In the genomic region with DNA sequence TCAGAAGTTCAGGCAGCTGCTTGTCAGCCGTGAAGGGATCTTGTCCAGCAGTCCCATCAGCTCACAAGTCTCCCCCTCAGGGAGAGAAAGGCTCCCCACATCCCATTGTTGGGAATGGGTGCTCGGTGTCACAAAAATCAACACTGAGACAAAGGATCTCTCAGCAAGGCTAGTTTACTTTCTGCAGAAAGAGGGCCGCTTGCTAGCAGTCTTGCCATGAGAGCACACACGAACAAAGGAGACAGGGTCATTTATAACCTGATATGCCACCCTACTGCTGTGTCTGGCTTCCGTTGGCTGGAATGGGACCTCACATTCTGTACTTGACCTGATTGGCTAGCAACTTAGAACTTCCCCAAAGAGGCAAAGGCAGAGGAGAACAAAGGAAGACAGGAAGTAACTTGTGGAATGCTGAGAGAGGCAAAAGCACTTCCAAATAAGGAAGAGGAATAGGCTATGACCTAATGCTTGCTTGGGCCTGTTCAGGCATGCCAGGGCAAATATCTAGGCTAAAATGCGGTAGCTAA, we compare ENCODE assay signal across 8 cellular contexts. TPM values are rescaled to one million over a fixed set of nuclear protein-coding genes. Genes with fewer than 3 reads are reported as not detected.
DNase-seq lines count a peak whose midpoint lies in the region; ATAC-seq and TF ChIP-seq lines count a peak whose summit lies in the region.

No MANE protein-coding gene starts in this region.

- H3K27me3 ChIP-seq in thyroid gland = no peaks in the 10 kb centered on the region

- H3K9me3 ChIP-seq in thyroid gland = no peaks in the 10 kb centered on the region

- TF ChIP-seq CTCF in brain (conservative IDR thresholded peaks at IDR 0.05) (no peak), thyroid gland (IDR thresholded peaks at IDR 0.05) (no peak)

- H3K27me3 Mint-ChIP-seq in brain = peaks cover 9% of the 10 kb centered on the region

- H3K27ac ChIP-seq in thyroid gland = peak overlapping the region in 1 of 3 donors; percentile 63

- no peak overlapping the region for H3K4me3 ChIP-seq in thyroid gland (replicated peaks in 1 of 3)

- peak in 1 of 2 donors; percentile 23 for TF ChIP-seq POLR2A in thyroid gland (IDR thresholded peaks at IDR 0.05)

- 46 to 55% methylated on average over 6 of the region's 6 CpGs for whole genome bisulfite sequencing in thyroid gland, 2 donors

- peaks cover 2 to 21% (median 11%) of the 10 kb centered on the region in 5 experiments for H3K9me3 Mint-ChIP-seq in brain

- no peak for ATAC-seq in GM21529 (IDR thresholded peaks at IDR 0.05; ENCODE audit: unreplicated experiment)

- peak; percentile 77 for DNase-seq in G401 (ENCODE audit: low spot score)
- peak; percentile 10 for DNase-seq in NCI-H2171 (lab: John Stamatoyannopoulos, UW)
- DNase-seq in kidney glomerular epithelial cell (lab: John Stamatoyannopoulos, UW) = peak; percentile 98
- peak; percentile 21 to 36 for DNase-seq in thyroid gland
- no peak for DNase-seq in AML-193 (lab: John Stamatoyannopoulos, UW)
- no peak for DNase-seq in SKM-1 treated with dmso at 0.1 percent for 144 hours (lab: John Stamatoyannopoulos, UW; ENCODE audit: unreplicated experiment)

- H3K4me3 Mint-ChIP-seq in brain = peak overlapping the region; percentile 31 to 81 (median 74)

- no peaks in the 10 kb centered on the region for H3K36me3 Mint-ChIP-seq in brain

- no peaks in the 10 kb centered on the region for H3K36me3 ChIP-seq in thyroid gland

- intact Hi-C loops in thyroid gland (cut with DNase I) = no loop called here

- in situ Hi-C loops in G401 (cut with HindIII; ENCODE audit: low sequenced_read_pairs) = no loop called here

- H3K27ac Mint-ChIP-seq in brain = peak overlapping the region; percentile 94 to 99 (median 98)

- H3K4me1 Mint-ChIP-seq in brain = peaks cover 49% of the 10 kb centered on the region

- H3K4me1 ChIP-seq in thyroid gland = peaks cover 7 to 10% of the 10 kb centered on the region in 2 donors

RNA-seq across cellular contexts. Expression of a gene that starts 8.7 kb away (rescaled TPM):
- total RNA-seq in G401 (2014; rRNA removed; shearing (Covaris generic)) = 0.49 and 0.75 TPM in 2 replicates
- not detected for polyA plus RNA-seq in brain (ENCODE audit: insufficient read depth, low read depth, low replicate concordance)
- total RNA-seq in thyroid gland = not detected

RNA-seq across cellular contexts. Expression of a gene that starts 14.9 kb away (rescaled TPM):
- 0.47 TPM in 1 of 2 replicates, not detected in the other for total RNA-seq in G401 (2014; rRNA removed; shearing (Covaris generic))
- not detected for polyA plus RNA-seq in brain (ENCODE audit: insufficient read depth, low read depth, low replicate concordance)
- total RNA-seq in thyroid gland = not detected

Comparison
In these comparisons a context has a peak if more than half of its experiments do, and no peak if none do; other contexts are left out.
1. DNase-seq: peak in G401 (single experiment), NCI-H2171 (single experiment), kidney glomerular epithelial cell (single experiment) and thyroid gland (2 of 2); none in AML-193 (0 of 2) and SKM-1 treated with dmso at 0.1 percent for 144 hours (single experiment).